In genomic region chr19:42244452-42245220, GRCh38 we compare ENCODE assay signal across 8 cellular contexts. TPM values are rescaled to one million over a fixed set of nuclear protein-coding genes. Genes with fewer than 3 reads are reported as not detected.
DNase-seq lines count a peak whose midpoint lies in the region; ATAC-seq and TF ChIP-seq lines count a peak whose summit lies in the region.

No MANE protein-coding gene starts in this region.

- POLR2A ChIA-PET in activated CD8-positive, alpha-beta T cell treated with anti-CD3 and anti-CD28 coated beads for 36 hours (lab: Charles Lee) = interaction anchor here (0.7 to 16.1 kb wide), 10 partner anchors 9 to 112 kb away, joined by 3 to 195 read pairs (median 5); partner anchors contain the start of genes CIC, DEDD2 and ZNF526

- peaks cover 45% of the 10 kb centered on the region for H3K4me1 Mint-ChIP-seq in activated CD8-positive, alpha-beta T cell treated with anti-CD3 and anti-CD28 coated beads for 36 hours (ENCODE audit: low read depth)

- H3K4me3 ChIP-seq in lower lobe of right lung = peak overlapping the region; percentile 80

- no peaks in the 10 kb centered on the region for H3K27me3 ChIP-seq in lower lobe of right lung (ENCODE audit: low read depth)

- peak overlapping the region; percentile 90 for H3K27ac ChIP-seq in lower lobe of right lung

- DNase-seq in Ammon's horn (ENCODE audit: low spot score) = peak; percentile 94
- DNase-seq in GM19238 (ENCODE audit: insufficient read length, low spot score) = peak; percentile 91
- DNase-seq in HK-2 (ENCODE audit: unreplicated experiment) = peak; percentile 94
- DNase-seq in NCI-H82 (lab: John Stamatoyannopoulos, UW) = peak; percentile 97
- DNase-seq in activated CD8-positive, alpha-beta T cell treated with anti-CD3 and anti-CD28 coated beads for 36 hours = peak; percentile 97
- peak; percentile 89 for DNase-seq in effector CD4-positive, alpha-beta T cell
- DNase-seq in lower lobe of right lung = peak; percentile 95
- DNase-seq in stimulated activated CD4-positive, alpha-beta T cell treated with anti-CD3 and anti-CD28 coated beads, TNF-alpha, amount 100 ng/mL, for 1 hour (ENCODE audit: low read depth in 3 of 3, low spot score in 1 of 3) = peak; percentile 67 to 82 (median 77)

- intact Hi-C loops in activated CD8-positive, alpha-beta T cell treated with anti-CD3 and anti-CD28 coated beads for 36 hours (cut with micrococcal nuclease) = loop anchor here (5.0 kb wide), 1 partner anchor 38 kb away; no protein-coding TSS in a partner anchor
- intact Hi-C loops in lower lobe of right lung (cut with DNase I) = no loop called here

- TF ChIP-seq CTCF in activated CD8-positive, alpha-beta T cell treated with anti-CD3 and anti-CD28 coated beads for 36 hours (IDR thresholded peaks at IDR 0.05) = peak; percentile 60
- peak; percentile 63 for TF ChIP-seq CTCF in lower lobe of right lung (IDR thresholded peaks at IDR 0.05)

- peak overlapping the region; percentile 94 for H3K4me3 Mint-ChIP-seq in activated CD8-positive, alpha-beta T cell treated with anti-CD3 and anti-CD28 coated beads for 36 hours

- H3K27ac Mint-ChIP-seq in activated CD8-positive, alpha-beta T cell treated with anti-CD3 and anti-CD28 coated beads for 36 hours = peak overlapping the region; percentile 100

- no peaks in the 10 kb centered on the region for H3K27me3 Mint-ChIP-seq in activated CD8-positive, alpha-beta T cell treated with anti-CD3 and anti-CD28 coated beads for 36 hours

- peaks cover 54% of the 10 kb centered on the region for H3K4me1 ChIP-seq in lower lobe of right lung

- H3K36me3 Mint-ChIP-seq in activated CD8-positive, alpha-beta T cell treated with anti-CD3 and anti-CD28 coated beads for 36 hours (ENCODE audit: low read depth) = peaks cover 19% of the 10 kb centered on the region

- ATAC-seq in activated CD8-positive, alpha-beta T cell treated with anti-CD3 and anti-CD28 coated beads for 36 hours = peak; percentile 45
- peak; percentile 63 to 65 for ATAC-seq in lower lobe of right lung

- peaks cover 29% of the 10 kb centered on the region for H3K36me3 ChIP-seq in lower lobe of right lung

- no peaks in the 10 kb centered on the region for H3K9me3 ChIP-seq in lower lobe of right lung

- CTCF ChIA-PET in activated CD8-positive, alpha-beta T cell treated with anti-CD3 and anti-CD28 coated beads for 36 hours (lab: Charles Lee) = interaction anchor here (0.8 to 6.7 kb wide), 6 partner anchors 15 to 121 kb away, joined by 3 to 107 read pairs (median 4); partner anchors contain the start of gene POU2F2

- H3K9me3 Mint-ChIP-seq in activated CD8-positive, alpha-beta T cell treated with anti-CD3 and anti-CD28 coated beads for 36 hours = no peaks in the 10 kb centered on the region

RNA-seq across cellular contexts. Expression of gene GSK3A, which starts 2.2 kb away (rescaled TPM):
- 10 to 100 TPM; 30.5 to 31.7 TPM for total RNA-seq in activated CD8-positive, alpha-beta T cell treated with anti-CD3 and anti-CD28 coated beads for 36 hours
- total RNA-seq in lower lobe of right lung = 39.8 TPM

RNA-seq across cellular contexts. Expression of gene ERF, which starts 10.3 kb away (rescaled TPM):
- 10 to 100 TPM; 60.0 to 69.2 TPM for total RNA-seq in activated CD8-positive, alpha-beta T cell treated with anti-CD3 and anti-CD28 coated beads for 36 hours
- total RNA-seq in lower lobe of right lung = 35.8 TPM

RNA-seq across cellular contexts. Expression of gene CIC, which starts 24.4 kb away (rescaled TPM):
- total RNA-seq in activated CD8-positive, alpha-beta T cell treated with anti-CD3 and anti-CD28 coated beads for 36 hours = 10 to 100 TPM; 60.7 to 65.6 TPM
- total RNA-seq in lower lobe of right lung = 67.9 TPM

RNA-seq across cellular contexts. Expression of gene ZNF526, which starts 24.5 kb away (rescaled TPM):
- total RNA-seq in activated CD8-positive, alpha-beta T cell treated with anti-CD3 and anti-CD28 coated beads for 36 hours = 10 to 100 TPM; 12.0 to 12.3 TPM
- 11.7 TPM for total RNA-seq in lower lobe of right lung

RNA-seq across cellular contexts. Expression of gene DEDD2, which starts 27.2 kb away (rescaled TPM):
- total RNA-seq in activated CD8-positive, alpha-beta T cell treated with anti-CD3 and anti-CD28 coated beads for 36 hours = 10 to 100 TPM; 21.7 to 22.5 TPM
- total RNA-seq in lower lobe of right lung = 35.6 TPM

Comparison
In these comparisons a context has a peak if more than half of its experiments do, and no peak if none do; other contexts are left out.
1. Peak in every context shown above with its lines: DNase-seq, ATAC-seq, H3K4me3 ChIP-seq and H3K27ac ChIP-seq.